Comparison of ENCODE assay signal across 10 cellular contexts in the genomic region with DNA sequence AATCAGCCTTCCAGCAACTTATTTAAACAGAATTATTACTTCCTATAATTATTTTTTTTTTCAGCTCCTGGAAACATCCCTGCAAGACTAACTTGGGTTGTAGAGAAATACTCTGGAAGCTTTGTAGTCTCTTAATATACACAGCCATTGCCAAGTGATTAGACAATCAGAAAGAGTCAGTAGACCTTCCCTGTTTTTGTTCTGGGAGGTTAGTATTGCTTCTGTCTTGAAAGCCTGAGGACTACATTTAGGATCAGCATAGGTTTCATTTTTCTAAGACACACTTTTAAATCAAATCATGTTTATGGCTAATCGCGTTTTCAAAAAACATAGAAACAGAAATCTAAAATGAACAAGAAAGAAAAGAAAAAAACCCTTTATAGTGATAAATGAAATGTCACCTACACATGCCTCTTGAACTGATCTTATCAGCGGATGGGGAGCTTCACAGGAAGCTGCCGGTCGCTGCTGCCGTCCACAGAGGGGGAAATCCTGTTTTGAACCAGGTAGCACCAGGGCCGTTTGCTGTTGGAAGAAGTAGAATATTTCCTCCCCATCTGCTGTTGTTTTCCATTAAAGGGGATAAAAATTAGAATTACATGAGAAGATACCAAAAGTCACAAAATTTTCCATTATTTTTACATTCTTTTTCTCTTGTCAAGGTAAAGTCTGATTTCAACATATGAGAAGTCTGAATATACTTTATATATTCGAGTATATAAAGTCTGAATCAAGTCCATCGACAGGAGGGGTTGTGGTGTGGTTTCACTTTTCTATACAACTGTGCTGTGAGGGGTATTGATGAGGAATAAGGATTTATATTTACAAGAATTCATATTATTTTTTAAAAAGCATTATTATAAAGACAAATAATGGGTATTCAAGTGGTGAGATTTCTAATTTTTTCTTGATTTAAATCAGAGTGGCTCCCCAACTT.
A peak's percentile ranks its signal among the peaks of the same experiment; 100 is the strongest.
DNase-seq lines count a peak whose midpoint lies in the region; ATAC-seq, FAIRE-seq and TF ChIP-seq lines count a peak whose summit lies in the region.
"Had no signal": no experiment of that assay in that cellular context is flagged by ENCODE, and none has a peak within 500 bp of the region (broad histone marks: within the 10 kb centered on the region; RNA-seq: fewer than 3 reads in every experiment).

No MANE protein-coding gene starts in this region.

- no peaks in the 10 kb centered on the region for H3K9me3 ChIP-seq in BLaER1

- ATAC-seq in HG02759 (IDR thresholded peaks at IDR 0.05; ENCODE audit: unreplicated experiment): no peak

- H3K9ac ChIP-seq in BLaER1: no peak overlapping the region

- peak overlapping the region; percentile 73 for H3K4me2 ChIP-seq in BLaER1

- H3K4me1 ChIP-seq in BLaER1: peaks cover 61% of the 10 kb centered on the region

- H3K27ac ChIP-seq in BLaER1: no peak overlapping the region
- H3K27ac ChIP-seq: HL-60 had no signal

- DNase-seq in T-helper 9 cell (peak; percentile 52), NCI-H2081 treated with DMSO at 0.1 percent for 48 hours (lab: John Stamatoyannopoulos, UW) (no peak), erythroblast (lab: John Stamatoyannopoulos, UW) (no peak), HTR-8/SVneo (ENCODE audit: insufficient read length, low spot score) (no peak)
- peak; percentile 40 for DNase-seq in activated naive CD4-positive, alpha-beta T cell treated with anti-CD3 and anti-CD28 coated beads, Interleukin-2, amount 50 U/mL, for 16 hours
- DNase-seq in stimulated activated CD4-positive, alpha-beta T cell treated with anti-CD3 and anti-CD28 coated beads, Interleukin-12 subunit alpha, Interleukin-12 subunit beta, amount 100 ng/mL, for 48 hours (ENCODE audit: low read depth in 2 of 3, low spot score in 1 of 3): peak; percentile 16 to 18 (median 18)
- DNase-seq: C1 segment of cervical spinal cord had no signal

- no peaks in the 10 kb centered on the region for H4K20me1 ChIP-seq in BLaER1

- no peak for FAIRE-seq in HTR-8/SVneo (lab: Jason Lieb, UNC)

- no peak for TF ChIP-seq POLR2A in erythroblast (IDR thresholded peaks at IDR 0.05; ENCODE audit: low read length)

- no peaks in the 10 kb centered on the region for H3K36me3 ChIP-seq in BLaER1

- no peak overlapping the region for H3K4me3 ChIP-seq in BLaER1

- H3K27me3 ChIP-seq in BLaER1: no peaks in the 10 kb centered on the region

Comparison
In these comparisons a context has a peak if more than half of its experiments do, and no peak if none do; other contexts are left out.
1. DNase-seq: peak in T-helper 9 cell (single experiment), activated naive CD4-positive, alpha-beta T cell treated with anti-CD3 and anti-CD28 coated beads, Interleukin-2, amount 50 U/mL, for 16 hours (single experiment) and stimulated activated CD4-positive, alpha-beta T cell treated with anti-CD3 and anti-CD28 coated beads, Interleukin-12 subunit alpha, Interleukin-12 subunit beta, amount 100 ng/mL, for 48 hours (3 of 3); none in NCI-H2081 treated with DMSO at 0.1 percent for 48 hours (single experiment), erythroblast (0 of 2) and HTR-8/SVneo (single experiment).